In the genomic region with DNA sequence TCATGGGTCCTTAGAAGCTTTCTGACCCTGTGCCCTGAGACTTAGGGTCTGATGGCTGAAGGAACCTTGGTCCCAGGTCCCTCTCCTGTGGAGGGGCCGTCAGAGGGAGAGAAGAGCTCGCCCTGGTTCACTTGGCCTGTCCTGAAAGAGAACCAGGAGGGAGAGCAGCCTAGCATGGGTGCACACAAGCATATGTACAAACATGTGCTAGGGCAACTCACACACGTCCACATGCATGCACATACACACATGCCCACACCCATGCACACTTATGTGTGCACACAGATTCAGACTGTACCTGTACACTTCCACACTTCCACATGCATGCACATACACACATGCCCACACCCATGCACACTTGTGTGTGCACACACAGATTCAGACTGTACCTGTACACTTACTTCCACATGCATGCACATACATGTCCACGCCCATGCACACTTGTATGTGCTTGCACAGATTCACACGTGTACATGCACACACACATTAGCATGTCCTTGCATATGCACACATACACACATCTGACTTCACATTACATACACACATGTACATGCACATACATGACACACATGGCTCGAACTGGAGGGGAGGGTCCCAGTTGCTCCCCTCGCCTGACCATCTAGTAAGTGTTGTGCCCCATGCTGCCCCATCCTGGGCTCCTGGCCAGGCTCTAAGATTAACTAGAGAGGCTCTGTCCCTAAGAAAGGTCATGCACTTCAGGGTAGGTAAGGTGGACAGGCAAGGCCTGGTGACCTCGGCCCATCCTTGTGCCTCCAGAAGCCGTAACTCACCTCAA, we compare ENCODE assay signal across 1 cellular context.
TF ChIP-seq lines count a peak whose summit lies in the region.

No MANE protein-coding gene starts in this region.

TF ChIP-seq in liver, 16 proteins besides CTCF, POLR2A, EP300 and RAD21:
- no peak for TF ChIP-seq NR2F2 (IDR thresholded peaks at IDR 0.05)
- no peak for TF ChIP-seq JUND (IDR thresholded peaks at IDR 0.05)
- TF ChIP-seq, protein P1, sequence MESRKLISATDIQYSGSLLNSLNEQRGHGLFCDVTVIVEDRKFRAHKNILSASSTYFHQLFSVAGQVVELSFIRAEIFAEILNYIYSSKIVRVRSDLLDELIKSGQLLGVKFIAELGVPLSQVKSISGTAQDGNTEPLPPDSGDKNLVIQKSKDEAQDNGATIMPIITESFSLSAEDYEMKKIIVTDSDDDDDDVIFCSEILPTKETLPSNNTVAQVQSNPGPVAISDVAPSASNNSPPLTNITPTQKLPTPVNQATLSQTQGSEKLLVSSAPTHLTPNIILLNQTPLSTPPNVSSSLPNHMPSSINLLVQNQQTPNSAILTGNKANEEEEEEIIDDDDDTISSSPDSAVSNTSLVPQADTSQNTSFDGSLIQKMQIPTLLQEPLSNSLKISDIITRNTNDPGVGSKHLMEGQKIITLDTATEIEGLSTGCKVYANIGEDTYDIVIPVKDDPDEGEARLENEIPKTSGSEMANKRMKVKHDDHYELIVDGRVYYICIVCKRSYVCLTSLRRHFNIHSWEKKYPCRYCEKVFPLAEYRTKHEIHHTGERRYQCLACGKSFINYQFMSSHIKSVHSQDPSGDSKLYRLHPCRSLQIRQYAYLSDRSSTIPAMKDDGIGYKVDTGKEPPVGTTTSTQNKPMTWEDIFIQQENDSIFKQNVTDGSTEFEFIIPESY (IDR thresholded peaks at IDR 0.05): no peak
- no peak for TF ChIP-seq TAF1 (conservative IDR thresholded peaks at IDR 0.05)
- TF ChIP-seq YY1 (IDR thresholded peaks at IDR 0.05): no peak
- TF ChIP-seq, protein P2, sequence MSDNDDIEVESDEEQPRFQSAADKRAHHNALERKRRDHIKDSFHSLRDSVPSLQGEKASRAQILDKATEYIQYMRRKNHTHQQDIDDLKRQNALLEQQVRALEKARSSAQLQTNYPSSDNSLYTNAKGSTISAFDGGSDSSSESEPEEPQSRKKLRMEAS (IDR thresholded peaks at IDR 0.05): no peak
- TF ChIP-seq, protein P3, sequence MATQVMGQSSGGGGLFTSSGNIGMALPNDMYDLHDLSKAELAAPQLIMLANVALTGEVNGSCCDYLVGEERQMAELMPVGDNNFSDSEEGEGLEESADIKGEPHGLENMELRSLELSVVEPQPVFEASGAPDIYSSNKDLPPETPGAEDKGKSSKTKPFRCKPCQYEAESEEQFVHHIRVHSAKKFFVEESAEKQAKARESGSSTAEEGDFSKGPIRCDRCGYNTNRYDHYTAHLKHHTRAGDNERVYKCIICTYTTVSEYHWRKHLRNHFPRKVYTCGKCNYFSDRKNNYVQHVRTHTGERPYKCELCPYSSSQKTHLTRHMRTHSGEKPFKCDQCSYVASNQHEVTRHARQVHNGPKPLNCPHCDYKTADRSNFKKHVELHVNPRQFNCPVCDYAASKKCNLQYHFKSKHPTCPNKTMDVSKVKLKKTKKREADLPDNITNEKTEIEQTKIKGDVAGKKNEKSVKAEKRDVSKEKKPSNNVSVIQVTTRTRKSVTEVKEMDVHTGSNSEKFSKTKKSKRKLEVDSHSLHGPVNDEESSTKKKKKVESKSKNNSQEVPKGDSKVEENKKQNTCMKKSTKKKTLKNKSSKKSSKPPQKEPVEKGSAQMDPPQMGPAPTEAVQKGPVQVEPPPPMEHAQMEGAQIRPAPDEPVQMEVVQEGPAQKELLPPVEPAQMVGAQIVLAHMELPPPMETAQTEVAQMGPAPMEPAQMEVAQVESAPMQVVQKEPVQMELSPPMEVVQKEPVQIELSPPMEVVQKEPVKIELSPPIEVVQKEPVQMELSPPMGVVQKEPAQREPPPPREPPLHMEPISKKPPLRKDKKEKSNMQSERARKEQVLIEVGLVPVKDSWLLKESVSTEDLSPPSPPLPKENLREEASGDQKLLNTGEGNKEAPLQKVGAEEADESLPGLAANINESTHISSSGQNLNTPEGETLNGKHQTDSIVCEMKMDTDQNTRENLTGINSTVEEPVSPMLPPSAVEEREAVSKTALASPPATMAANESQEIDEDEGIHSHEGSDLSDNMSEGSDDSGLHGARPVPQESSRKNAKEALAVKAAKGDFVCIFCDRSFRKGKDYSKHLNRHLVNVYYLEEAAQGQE (IDR thresholded peaks at IDR 0.05): no peak
- TF ChIP-seq HNF4A (conservative IDR thresholded peaks at IDR 0.05): no peak
- no peak for TF ChIP-seq RXRA (IDR thresholded peaks at IDR 0.05)
- no peak for TF ChIP-seq GABPA (IDR thresholded peaks at IDR 0.05 in 1 of 2, conservative IDR thresholded peaks at IDR 0.05 in 1 of 2)
- TF ChIP-seq EGR1 (IDR thresholded peaks at IDR 0.05; ENCODE audit: low read depth in 2 of 2): no peak
- TF ChIP-seq SP1 (IDR thresholded peaks at IDR 0.05): no peak
- TF ChIP-seq, protein P4, sequence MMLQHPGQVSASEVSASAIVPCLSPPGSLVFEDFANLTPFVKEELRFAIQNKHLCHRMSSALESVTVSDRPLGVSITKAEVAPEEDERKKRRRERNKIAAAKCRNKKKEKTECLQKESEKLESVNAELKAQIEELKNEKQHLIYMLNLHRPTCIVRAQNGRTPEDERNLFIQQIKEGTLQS (IDR thresholded peaks at IDR 0.05): no peak
- TF ChIP-seq FOXA2 (IDR thresholded peaks at IDR 0.05): no peak
- TF ChIP-seq FOXA1 (IDR thresholded peaks at IDR 0.05): no peak
- TF ChIP-seq HNF4G (IDR thresholded peaks at IDR 0.05): no peak
